Comparison of ENCODE assay signal across 8 cellular contexts in genomic region chr4:128863314-128864075, GRCh38.
DNase-seq lines count a peak whose midpoint lies in the region; ATAC-seq lines count a peak whose summit lies in the region.

No MANE protein-coding gene starts in this region.

- peak overlapping the region in 5 of 11 experiments; percentile 4 to 42 (median 29); a peak in 4 of 22 replicates for H3K9ac ChIP-seq in BLaER1 treated with 17β-estradiol and CSF1 and Interleukin-3, amounts not matched to agents 10 nM and 100 nM

- peak overlapping the region; percentile 23 for H3K4me3 Mint-ChIP-seq in central memory CD8-positive, alpha-beta T cell

- no peaks in the 10 kb centered on the region for H3K27me3 Mint-ChIP-seq in central memory CD8-positive, alpha-beta T cell

- H3K9me3 Mint-ChIP-seq in central memory CD8-positive, alpha-beta T cell = no peaks in the 10 kb centered on the region

- H3K4me1 Mint-ChIP-seq in central memory CD8-positive, alpha-beta T cell = peaks cover 44% of the 10 kb centered on the region

- peak overlapping the region; percentile 79 for H3K27ac Mint-ChIP-seq in central memory CD8-positive, alpha-beta T cell (ENCODE audit: low read depth)

- H3K4me2 ChIP-seq in BLaER1 treated with 17β-estradiol and CSF1 and Interleukin-3, amounts not matched to agents 10 nM and 100 nM = peak overlapping the region; percentile 67 to 89 (median 79)

- peaks cover 20 to 99% (median 95%) of the 10 kb centered on the region in 11 experiments; a peak in 21 of 22 replicates for H3K36me3 ChIP-seq in BLaER1 treated with 17β-estradiol and CSF1 and Interleukin-3, amounts not matched to agents 10 nM and 100 nM

- ATAC-seq in GM21447 (IDR thresholded peaks at IDR 0.05; ENCODE audit: unreplicated experiment) = peak; percentile 30
- ATAC-seq in central memory CD8-positive, alpha-beta T cell (replicated peaks; ENCODE audit: extremely low read depth, poor library complexity, severe bottlenecking) = peak; percentile 35

- no peak overlapping the region for H3K4me3 ChIP-seq in BLaER1 treated with 17β-estradiol and CSF1 and Interleukin-3, amounts not matched to agents 10 nM and 100 nM

- peaks cover 28 to 49% (median 43%) of the 10 kb centered on the region in 10 experiments for H3K4me1 ChIP-seq in BLaER1 treated with 17β-estradiol and CSF1 and Interleukin-3, amounts not matched to agents 10 nM and 100 nM

- DNase-seq in NCI-H2107 (lab: John Stamatoyannopoulos, UW) (peak; percentile 35), kidney tubule cell (ENCODE audit: low spot score) (peak; percentile 81), GM19240 (ENCODE audit: insufficient read length, low spot score) (no peak)
- peak; percentile 37 for DNase-seq in activated CD4-positive, alpha-beta T cell treated with anti-CD3 and anti-CD28 coated beads for 1 hour
- DNase-seq in central memory CD8-positive, alpha-beta T cell (ENCODE audit: low spot score in 2 of 2) = peak; percentile 35 to 56
- DNase-seq in stimulated activated CD4-positive, alpha-beta T cell treated with anti-CD3 and anti-CD28 coated beads, Interleukin-2, amount 100 ng/mL, for 4 hours (ENCODE audit: low read depth) = peak; percentile 30

- H3K27ac ChIP-seq in BLaER1 treated with 17β-estradiol and CSF1 and Interleukin-3, amounts not matched to agents 10 nM and 100 nM = peak overlapping the region in 8 of 11 experiments; percentile 26 to 64 (median 45); a peak in 12 of 22 replicates

- peaks cover 37% of the 10 kb centered on the region for H3K36me3 Mint-ChIP-seq in central memory CD8-positive, alpha-beta T cell (ENCODE audit: insufficient read depth)

- no peaks in the 10 kb centered on the region for H3K9me3 ChIP-seq in BLaER1 treated with 17β-estradiol and CSF1 and Interleukin-3, amounts not matched to agents 10 nM and 100 nM (replicated peaks in 1 of 11)

- H3K27me3 ChIP-seq in BLaER1 treated with 17β-estradiol and CSF1 and Interleukin-3, amounts not matched to agents 10 nM and 100 nM = no peaks in the 10 kb centered on the region

- peaks cover 0 to 31% (median 6%) of the 10 kb centered on the region in 11 experiments; a peak in 8 of 22 replicates for H4K20me1 ChIP-seq in BLaER1 treated with 17β-estradiol and CSF1 and Interleukin-3, amounts not matched to agents 10 nM and 100 nM
